ENCODE assay signal across 1 cellular context in genomic region chr1:43586136-43586726, GRCh38.
TF ChIP-seq lines count a peak whose summit lies in the region.

No MANE protein-coding gene starts in this region.

TF ChIP-seq in GM12878, 131 proteins besides CTCF, POLR2A, EP300 and RAD21 (continued from another document):
- TF ChIP-seq, protein P1, sequence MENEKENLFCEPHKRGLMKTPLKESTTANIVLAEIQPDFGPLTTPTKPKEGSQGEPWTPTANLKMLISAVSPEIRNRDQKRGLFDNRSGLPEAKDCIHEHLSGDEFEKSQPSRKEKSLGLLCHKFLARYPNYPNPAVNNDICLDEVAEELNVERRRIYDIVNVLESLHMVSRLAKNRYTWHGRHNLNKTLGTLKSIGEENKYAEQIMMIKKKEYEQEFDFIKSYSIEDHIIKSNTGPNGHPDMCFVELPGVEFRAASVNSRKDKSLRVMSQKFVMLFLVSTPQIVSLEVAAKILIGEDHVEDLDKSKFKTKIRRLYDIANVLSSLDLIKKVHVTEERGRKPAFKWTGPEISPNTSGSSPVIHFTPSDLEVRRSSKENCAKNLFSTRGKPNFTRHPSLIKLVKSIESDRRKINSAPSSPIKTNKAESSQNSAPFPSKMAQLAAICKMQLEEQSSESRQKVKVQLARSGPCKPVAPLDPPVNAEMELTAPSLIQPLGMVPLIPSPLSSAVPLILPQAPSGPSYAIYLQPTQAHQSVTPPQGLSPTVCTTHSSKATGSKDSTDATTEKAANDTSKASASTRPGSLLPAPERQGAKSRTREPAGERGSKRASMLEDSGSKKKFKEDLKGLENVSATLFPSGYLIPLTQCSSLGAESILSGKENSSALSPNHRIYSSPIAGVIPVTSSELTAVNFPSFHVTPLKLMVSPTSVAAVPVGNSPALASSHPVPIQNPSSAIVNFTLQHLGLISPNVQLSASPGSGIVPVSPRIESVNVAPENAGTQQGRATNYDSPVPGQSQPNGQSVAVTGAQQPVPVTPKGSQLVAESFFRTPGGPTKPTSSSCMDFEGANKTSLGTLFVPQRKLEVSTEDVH (IDR thresholded peaks at IDR 0.05; ENCODE audit: low read depth, partially characterized antibody): no peak
- TF ChIP-seq REST (IDR thresholded peaks at IDR 0.05; ENCODE audit: low read depth, low read length): no peak
- no peak for TF ChIP-seq ATF2 (IDR thresholded peaks at IDR 0.05; ENCODE audit: low read length)
- TF ChIP-seq NFYA (IDR thresholded peaks at IDR 0.05; ENCODE audit: borderline replicate concordance, low read depth, low read length): no peak
- TF ChIP-seq, protein P2, sequence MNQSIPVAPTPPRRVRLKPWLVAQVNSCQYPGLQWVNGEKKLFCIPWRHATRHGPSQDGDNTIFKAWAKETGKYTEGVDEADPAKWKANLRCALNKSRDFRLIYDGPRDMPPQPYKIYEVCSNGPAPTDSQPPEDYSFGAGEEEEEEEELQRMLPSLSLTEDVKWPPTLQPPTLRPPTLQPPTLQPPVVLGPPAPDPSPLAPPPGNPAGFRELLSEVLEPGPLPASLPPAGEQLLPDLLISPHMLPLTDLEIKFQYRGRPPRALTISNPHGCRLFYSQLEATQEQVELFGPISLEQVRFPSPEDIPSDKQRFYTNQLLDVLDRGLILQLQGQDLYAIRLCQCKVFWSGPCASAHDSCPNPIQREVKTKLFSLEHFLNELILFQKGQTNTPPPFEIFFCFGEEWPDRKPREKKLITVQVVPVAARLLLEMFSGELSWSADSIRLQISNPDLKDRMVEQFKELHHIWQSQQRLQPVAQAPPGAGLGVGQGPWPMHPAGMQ (IDR thresholded peaks at IDR 0.05; ENCODE audit: borderline replicate concordance): no peak
- TF ChIP-seq FOS (IDR thresholded peaks at IDR 0.05; ENCODE audit: borderline replicate concordance, extremely low read depth, insufficient read length): no peak
